In genomic region chr12:102956738-102957338, GRCh38 we compare ENCODE assay signal across 11 cellular contexts. TPM values are rescaled to one million over a fixed set of nuclear protein-coding genes. Genes with fewer than 3 reads are reported as not detected.
DNase-seq lines count a peak whose midpoint lies in the region; ATAC-seq and TF ChIP-seq lines count a peak whose summit lies in the region.
"Had no signal": no experiment of that assay in that cellular context is flagged by ENCODE, and none has a peak within 500 bp of the region (broad histone marks: within the 10 kb centered on the region; RNA-seq: fewer than 3 reads in every experiment).

No MANE protein-coding gene starts in this region.

- TF ChIP-seq CTCF in GM10248 (IDR thresholded peaks at IDR 0.05; ENCODE audit: control extremely low read depth, extremely low read depth, low read depth, missing control alignments) (no peak), nephron (IDR thresholded peaks at IDR 0.05; ENCODE audit: unreplicated experiment in 3 of 3) (no peak)

- H3K27me3 Mint-ChIP-seq in activated T-helper 17 cell treated with anti-CD3 and anti-CD28 coated beads, Interleukin-2, amount 50 U/mL, for 72 hours: peaks cover 53% of the 10 kb centered on the region
- peaks cover 100% of the 10 kb centered on the region for H3K27me3 Mint-ChIP-seq in nephron (ENCODE audit: low read depth)

- no peaks in the 10 kb centered on the region for H3K36me3 Mint-ChIP-seq in activated T-helper 17 cell treated with anti-CD3 and anti-CD28 coated beads, Interleukin-2, amount 50 U/mL, for 72 hours (ENCODE audit: low read depth)
- H3K36me3 Mint-ChIP-seq in nephron (ENCODE audit: low read depth): no peaks in the 10 kb centered on the region

- POLR2A ChIA-PET in GM10248 (lab: Yijun Ruan, JAX): interaction anchor here (0.6 kb wide), 1 partner anchor 20 kb away, joined by 3 read pairs; no protein-coding TSS in a partner anchor

- no peak for ATAC-seq in activated T-helper 17 cell treated with anti-CD3 and anti-CD28 coated beads, Interleukin-2, amount 50 U/mL, for 72 hours (replicated peaks)
- ATAC-seq in HG03354 (IDR thresholded peaks at IDR 0.05; ENCODE audit: poor library complexity, severe bottlenecking, unreplicated experiment) (no peak), GM21528 (IDR thresholded peaks at IDR 0.05; ENCODE audit: low FRiP score, unreplicated experiment) (no peak)

- CTCF ChIA-PET in GM10248 (lab: Yijun Ruan, JAX): interaction anchor here (1.0 kb wide), 1 partner anchor 73 kb away, joined by 3 read pairs; no protein-coding TSS in a partner anchor

- peaks cover 5% of the 10 kb centered on the region for H3K4me1 Mint-ChIP-seq in activated T-helper 17 cell treated with anti-CD3 and anti-CD28 coated beads, Interleukin-2, amount 50 U/mL, for 72 hours
- H3K4me1 Mint-ChIP-seq in nephron: peaks cover 18% of the 10 kb centered on the region

- H3K9me3 Mint-ChIP-seq in activated T-helper 17 cell treated with anti-CD3 and anti-CD28 coated beads, Interleukin-2, amount 50 U/mL, for 72 hours: no peaks in the 10 kb centered on the region
- H3K9me3 Mint-ChIP-seq in nephron: no peaks in the 10 kb centered on the region

- H3K4me3 Mint-ChIP-seq in activated T-helper 17 cell treated with anti-CD3 and anti-CD28 coated beads, Interleukin-2, amount 50 U/mL, for 72 hours: peak overlapping the region; percentile 49
- H3K4me3 Mint-ChIP-seq in nephron: peak overlapping the region; percentile 70 to 86 (median 78)

- H3K27ac Mint-ChIP-seq in activated T-helper 17 cell treated with anti-CD3 and anti-CD28 coated beads, Interleukin-2, amount 50 U/mL, for 72 hours: no peak overlapping the region
- no peak overlapping the region for H3K27ac Mint-ChIP-seq in nephron

- DNase-seq in DMS153 treated with DMSO at 0.1 percent for 48 hours (lab: John Stamatoyannopoulos, UW; ENCODE audit: unreplicated experiment) (peak; percentile 69), DMS153 (lab: John Stamatoyannopoulos, UW) (no peak), GM10248 (ENCODE audit: extremely low spot score) (peak; percentile 19), NCI-H2171 (lab: John Stamatoyannopoulos, UW) (no peak)
- DNase-seq: activated CD4-positive, alpha-beta T cell treated with anti-CD3 and anti-CD28 coated beads for 48 hours; kidney glomerular epithelial cell; RPMI8226 had no signal

RNA-seq across cellular contexts. Expression of gene ASCL1, which starts 0.6 kb away (rescaled TPM):
- total RNA-seq in activated T-helper 17 cell treated with anti-CD3 and anti-CD28 coated beads, Interleukin-2, amount 50 U/mL, for 72 hours: not detected

RNA-seq across cellular contexts. Expression of gene PAH, which starts 39.8 kb away (rescaled TPM):
- under 1 TPM in 1 of 2 donors, not detected in 1; 0.21 TPM for total RNA-seq in activated T-helper 17 cell treated with anti-CD3 and anti-CD28 coated beads, Interleukin-2, amount 50 U/mL, for 72 hours

Comparison
In these comparisons a context has a peak if more than half of its experiments do, and no peak if none do; other contexts are left out.
1. DNase-seq: peak in DMS153 treated with DMSO at 0.1 percent for 48 hours (single experiment) and GM10248 (single experiment); none in DMS153 (single experiment) and NCI-H2171 (single experiment).